8 cellular contexts compared by ENCODE assay signal in genomic region chr2:207167129-207167923, GRCh38. TPM values are rescaled to one million over a fixed set of nuclear protein-coding genes. Genes with fewer than 3 reads are reported as not detected.
DNase-seq lines count a peak whose midpoint lies in the region; FAIRE-seq and TF ChIP-seq lines count a peak whose summit lies in the region.

No MANE protein-coding gene starts in this region.

- peak overlapping the region; percentile 96 for H3K4me2 ChIP-seq in smooth muscle cell

- DNase-seq in left ventricle myocardium inferior = no peak
- no peak for DNase-seq in cardiac septum (ENCODE audit: low spot score)
- DNase-seq in smooth muscle cell (lab: John Stamatoyannopoulos, UW; ENCODE audit: unreplicated experiment) = no peak
- DNase-seq in urothelium cell line (ENCODE audit: low spot score) = no peak
- no peak for DNase-seq in T-helper 9 cell

- H3K4me1 Mint-ChIP-seq in activated naive CD8-positive, alpha-beta T cell (ENCODE audit: low read depth) = peaks cover 36% of the 10 kb centered on the region

- no peaks in the 10 kb centered on the region for H3K9me3 ChIP-seq in left ventricle myocardium inferior (replicated peaks)
- H3K9me3 ChIP-seq in HUES64 (ENCODE audit: insufficient read depth, low read depth, low read length) = no peaks in the 10 kb centered on the region
- no peaks in the 10 kb centered on the region for H3K9me3 ChIP-seq in iPS-15b (ENCODE audit: control insufficient read depth, insufficient read depth, low read length)
- no peaks in the 10 kb centered on the region for H3K9me3 ChIP-seq in smooth muscle cell (replicated peaks; ENCODE audit: low read depth)

- peaks cover 10% of the 10 kb centered on the region for H3K79me2 ChIP-seq in smooth muscle cell (ENCODE audit: low read depth)

- H3K4me1 ChIP-seq in left ventricle myocardium inferior = peaks cover 53% of the 10 kb centered on the region
- peaks cover 34% of the 10 kb centered on the region for H3K4me1 ChIP-seq in HUES64 (ENCODE audit: insufficient read depth, low read length)
- peaks cover 23% of the 10 kb centered on the region for H3K4me1 ChIP-seq in iPS-15b (ENCODE audit: control insufficient read depth, insufficient read depth, low read length)
- H3K4me1 ChIP-seq in smooth muscle cell (ENCODE audit: low read depth) = peaks cover 27% of the 10 kb centered on the region

- peak overlapping the region; percentile 92 for H3K27ac Mint-ChIP-seq in activated naive CD8-positive, alpha-beta T cell

- H4K20me1 ChIP-seq in smooth muscle cell (ENCODE audit: low read depth) = peaks cover 10% of the 10 kb centered on the region

- H3K9me3 Mint-ChIP-seq in activated naive CD8-positive, alpha-beta T cell (ENCODE audit: low read depth) = no peaks in the 10 kb centered on the region

- peak overlapping the region; percentile 87 for H3K9ac ChIP-seq in HUES64 (ENCODE audit: low read depth, low read length)
- H3K9ac ChIP-seq in iPS-15b (ENCODE audit: low read depth, low read length) = peak overlapping the region; percentile 91
- H3K9ac ChIP-seq in smooth muscle cell (ENCODE audit: low read depth) = peak overlapping the region; percentile 100

- H3K27me3 Mint-ChIP-seq in activated naive CD8-positive, alpha-beta T cell = no peaks in the 10 kb centered on the region

- peaks cover 12% of the 10 kb centered on the region for H3F3A ChIP-seq in smooth muscle cell (ENCODE audit: low read depth)

- no peak overlapping the region for H2AFZ ChIP-seq in smooth muscle cell (ENCODE audit: low read depth)

- TF ChIP-seq CTCF in left ventricle myocardium inferior (IDR thresholded peaks at IDR 0.05; ENCODE audit: borderline replicate concordance) (no peak), smooth muscle cell (IDR thresholded peaks at IDR 0.05; ENCODE audit: borderline replicate concordance, insufficient read depth, poor library complexity, severe bottlenecking) (no peak)

- H3K27me3 ChIP-seq in left ventricle myocardium inferior (ENCODE audit: low read depth) (no peaks in the 10 kb centered on the region), HUES64 (ENCODE audit: insufficient read depth, low read length) (no peaks in the 10 kb centered on the region; the same call in 1 of the 2 replicates), iPS-15b (ENCODE audit: control insufficient read depth, insufficient read depth, low read length) (no peaks in the 10 kb centered on the region), smooth muscle cell (ENCODE audit: low read depth) (no peaks in the 10 kb centered on the region)

- FAIRE-seq in urothelium cell line (lab: Jason Lieb, UNC) = no peak

- H3K4me3 ChIP-seq in left ventricle myocardium inferior (peak overlapping the region; percentile 85), HUES64 (ENCODE audit: low read length) (peak overlapping the region; percentile 73), iPS-15b (ENCODE audit: low read depth, low read length) (peak overlapping the region; percentile 80), smooth muscle cell (peak overlapping the region; percentile 83)

- no peaks in the 10 kb centered on the region for H3K36me3 Mint-ChIP-seq in activated naive CD8-positive, alpha-beta T cell

- peak overlapping the region; percentile 95 for H3K4me3 Mint-ChIP-seq in activated naive CD8-positive, alpha-beta T cell

- intact Hi-C loops in left ventricle myocardium inferior (cut with micrococcal nuclease) = loop anchor here (10.0 kb wide), 2 partner anchors 167 to 183 kb away; no protein-coding TSS in a partner anchor
- intact Hi-C loops in cardiac septum (cut with DNase I) = loop anchor here (2.0 to 5.0 kb wide), 6 partner anchors 35 to 365 kb away; no protein-coding TSS in a partner anchor

- WGBS in HUES64 = 17% methylated on average over 13 of the region's 15 CpGs
- 21% methylated on average over 15 of the region's 15 CpGs for WGBS in smooth muscle cell (ENCODE audit: low lambda C conversion rate)

- H3K27ac ChIP-seq in left ventricle myocardium inferior (replicated peaks) = peak overlapping the region; percentile 100
- peak overlapping the region; percentile 99 for H3K27ac ChIP-seq in HUES64 (ENCODE audit: low read depth, low read length)
- H3K27ac ChIP-seq in smooth muscle cell (ENCODE audit: low read depth) = peak overlapping the region; percentile 99

- no peaks in the 10 kb centered on the region for H3K36me3 ChIP-seq in left ventricle myocardium inferior
- no peaks in the 10 kb centered on the region for H3K36me3 ChIP-seq in HUES64 (ENCODE audit: insufficient read depth, low read length)
- H3K36me3 ChIP-seq in iPS-15b (ENCODE audit: control insufficient read depth, insufficient read depth, low read length) = no peaks in the 10 kb centered on the region
- no peaks in the 10 kb centered on the region for H3K36me3 ChIP-seq in smooth muscle cell (ENCODE audit: low read depth)

RNA-seq across cellular contexts. Expression of gene KLF7, which starts 1.6 kb away (rescaled TPM):
- total RNA-seq in left ventricle myocardium inferior (24.2 TPM), cardiac septum (34.4 TPM), smooth muscle cell (16.1 and 27.6 TPM in 2 replicates)
- polyA plus RNA-seq in HUES64 (2013, experiment 1 of 2) = 11.9 TPM
- 11.3 TPM for polyA plus RNA-seq in HUES64 (2013, experiment 2 of 2)
- 12.2 and 12.7 TPM in 2 replicates for polyA plus RNA-seq in smooth muscle cell
